Comparison of ENCODE assay signal across 22 cellular contexts in the genomic region with DNA sequence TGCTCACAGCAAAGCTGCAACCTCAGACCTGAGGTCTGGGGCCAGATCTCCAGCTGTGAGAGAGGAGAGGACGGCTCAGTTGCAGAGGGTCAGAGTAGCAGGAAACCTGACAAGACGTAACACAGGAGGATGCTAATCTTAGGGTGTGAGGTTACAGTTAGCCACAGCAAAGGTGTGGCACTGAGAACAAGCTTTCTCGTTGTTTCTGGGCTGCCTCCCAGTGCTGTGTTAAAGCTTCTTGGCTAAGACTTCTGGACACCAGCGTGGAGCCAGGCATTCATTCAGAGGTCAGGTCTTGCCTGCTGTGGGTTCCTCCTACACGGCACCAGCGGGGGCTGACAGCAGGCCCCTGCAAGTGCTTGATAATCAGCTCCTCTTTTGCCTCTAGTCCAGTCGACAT.
"Had no signal": no experiment of that assay in that cellular context is flagged by ENCODE, and none has a peak within 500 bp of the region (broad histone marks: within the 10 kb centered on the region; RNA-seq: fewer than 3 reads in every experiment).

No MANE protein-coding gene starts in this region.

- H3K27me3 ChIP-seq: ascending aorta, neutrophil, stomach, upper lobe of right lung had no signal

- H3K4me3 ChIP-seq: ascending aorta, stomach, thoracic aorta, upper lobe of right lung had no signal

- H3K4me3 Mint-ChIP-seq: activated CD8-positive, alpha-beta T cell treated with anti-CD3 and anti-CD28 coated beads, Interleukin-2, amount 10 ng/mL, durations not matched to agents 7 days and 5 days; activated naive CD4-positive, alpha-beta T cell treated with anti-CD3 and anti-CD28 coated beads, Interleukin-2, amount 10 ng/mL, durations not matched to agents 7 days and 5 days; activated naive CD8-positive, alpha-beta T cell treated with anti-CD3 and anti-CD28 coated beads, Interleukin-2, amount 50 U/mL, for 24 hours; activated T-cell treated with anti-CD3 and anti-CD28 coated beads, Interleukin-2, amount 50 U/mL, for 24 hours; central memory CD8-positive, alpha-beta T cell; immature natural killer cell; memory B cell; naive thymus-derived CD8-positive, alpha-beta T cell; T-cell had no signal

- H3K27ac Mint-ChIP-seq: activated CD8-positive, alpha-beta T cell treated with anti-CD3 and anti-CD28 coated beads, Interleukin-2, amount 10 ng/mL, durations not matched to agents 7 days and 5 days; activated naive CD4-positive, alpha-beta T cell treated with anti-CD3 and anti-CD28 coated beads, Interleukin-2, amount 10 ng/mL, durations not matched to agents 7 days and 5 days; activated naive CD8-positive, alpha-beta T cell treated with anti-CD3 and anti-CD28 coated beads, Interleukin-2, amount 50 U/mL, for 24 hours; activated T-cell treated with anti-CD3 and anti-CD28 coated beads, Interleukin-2, amount 50 U/mL, for 24 hours; immature natural killer cell; memory B cell; naive thymus-derived CD8-positive, alpha-beta T cell; T-cell had no signal

- H3K27me3 Mint-ChIP-seq: activated naive CD4-positive, alpha-beta T cell treated with anti-CD3 and anti-CD28 coated beads, Interleukin-2, amount 10 ng/mL, durations not matched to agents 7 days and 5 days; activated naive CD8-positive, alpha-beta T cell treated with anti-CD3 and anti-CD28 coated beads, Interleukin-2, amount 50 U/mL, for 24 hours; activated T-cell treated with anti-CD3 and anti-CD28 coated beads, Interleukin-2, amount 50 U/mL, for 24 hours; central memory CD8-positive, alpha-beta T cell; memory B cell; naive thymus-derived CD8-positive, alpha-beta T cell; T-cell had no signal

- H3K36me3 Mint-ChIP-seq: activated naive CD4-positive, alpha-beta T cell treated with anti-CD3 and anti-CD28 coated beads, Interleukin-2, amount 10 ng/mL, durations not matched to agents 7 days and 5 days; immature natural killer cell; memory B cell; naive thymus-derived CD8-positive, alpha-beta T cell; T-cell had no signal

- H3K9me3 Mint-ChIP-seq: central memory CD8-positive, alpha-beta T cell had no signal

- H3K36me3 ChIP-seq: ascending aorta, neutrophil, stomach, thoracic aorta, upper lobe of right lung had no signal

- H3K9ac ChIP-seq: parathyroid adenoma had no signal

- H3K27ac ChIP-seq: ascending aorta, neutrophil, parathyroid adenoma, stomach, thoracic aorta, upper lobe of right lung had no signal

- H3K9me3 ChIP-seq: ascending aorta, neutrophil, stomach, thoracic aorta, upper lobe of right lung had no signal

- H3K4me1 ChIP-seq: ascending aorta, parathyroid adenoma, upper lobe of right lung had no signal

- H3K4me1 Mint-ChIP-seq: activated naive CD4-positive, alpha-beta T cell treated with anti-CD3 and anti-CD28 coated beads, Interleukin-2, amount 10 ng/mL, durations not matched to agents 7 days and 5 days; activated naive CD8-positive, alpha-beta T cell treated with anti-CD3 and anti-CD28 coated beads, Interleukin-2, amount 50 U/mL, for 24 hours; central memory CD8-positive, alpha-beta T cell; immature natural killer cell; memory B cell; naive thymus-derived CD8-positive, alpha-beta T cell; T-cell had no signal

- DNase-seq: activated CD4-positive, alpha-beta T cell treated with anti-CD3 and anti-CD28 coated beads for 48 hours; activated CD4-positive, CD25-positive, alpha-beta regulatory T cell; activated CD8-positive, alpha-beta T cell treated with anti-CD3 and anti-CD28 coated beads, Interleukin-2, amount 10 ng/mL, durations not matched to agents 7 days and 5 days; activated effector memory CD4-positive, alpha-beta T cell treated with Interleukin-2 at 50 U/mL for 16 hours; activated naive CD4-positive, alpha-beta T cell treated with anti-CD3 and anti-CD28 coated beads, Interleukin-2, amount 10 ng/mL, durations not matched to agents 7 days and 5 days; activated naive CD8-positive, alpha-beta T cell treated with anti-CD3 and anti-CD28 coated beads, Interleukin-2, amount 50 U/mL, for 24 hours; activated T-cell treated with anti-CD3 and anti-CD28 coated beads, Interleukin-2, amount 50 U/mL, for 24 hours; cortex of kidney; effector CD4-positive, alpha-beta T cell; immature natural killer cell; naive thymus-derived CD8-positive, alpha-beta T cell; stimulated activated CD4-positive, alpha-beta T cell treated with anti-CD3 and anti-CD28 coated beads, Interleukin-2, amount 100 ng/mL, for 24 hours; stomach; T-cell; T1000; upper lobe of right lung had no signal
